ENCODE assay signal across 18 cellular contexts in genomic region chr11:66192181-66192888, GRCh38.
DNase-seq lines count a peak whose midpoint lies in the region; ATAC-seq, FAIRE-seq and TF ChIP-seq lines count a peak whose summit lies in the region.
"Had no signal": no experiment of that assay in that cellular context is flagged by ENCODE, and none has a peak within 500 bp of the region (broad histone marks: within the 10 kb centered on the region; RNA-seq: fewer than 3 reads in every experiment).

No MANE protein-coding gene starts in this region.

- peaks cover 16% of the 10 kb centered on the region for H3K4me1 ChIP-seq in astrocyte (ENCODE audit: insufficient read depth, low read length)
- H3K4me1 ChIP-seq in right cardiac atrium (ENCODE audit: control insufficient read depth, insufficient read depth, low read length), result no peaks in the 10 kb centered on the region
- H3K4me1 ChIP-seq in tibial artery, result peaks cover 0 to 18% (median 10%) of the 10 kb centered on the region in 4 donors
- H3K4me1 ChIP-seq: parathyroid adenoma had no signal

- H4K20me1 ChIP-seq in astrocyte (ENCODE audit: insufficient read depth, low read length), result peaks cover 40% of the 10 kb centered on the region

- no peak overlapping the region for H3K4me3 Mint-ChIP-seq in activated T-cell treated with anti-CD3 and anti-CD28 coated beads, Interleukin-2, amount 50 U/mL, for 72 hours
- peak overlapping the region; percentile 36 for H3K4me3 Mint-ChIP-seq in astrocyte (ENCODE audit: unreplicated experiment)
- H3K4me3 Mint-ChIP-seq: immature natural killer cell; T-helper 1 cell treated with Interleukin-12 subunit alpha and Interleukin-12 subunit beta and Interleukin-4 antibody, amounts not matched to agents 30 μg/mL and 1 μg/mL, for 36 hours had no signal

- peak overlapping the region; percentile 30 for H3K27ac Mint-ChIP-seq in activated T-cell treated with anti-CD3 and anti-CD28 coated beads, Interleukin-2, amount 50 U/mL, for 72 hours
- H3K27ac Mint-ChIP-seq in astrocyte (ENCODE audit: unreplicated experiment), result no peak overlapping the region
- H3K27ac Mint-ChIP-seq: T-helper 1 cell treated with Interleukin-12 subunit alpha and Interleukin-12 subunit beta and Interleukin-4 antibody, amounts not matched to agents 30 μg/mL and 1 μg/mL, for 36 hours had no signal

- WGBS in right cardiac atrium, result 66% methylated on average over 11 of the region's 11 CpGs

- peaks cover 4 to 8% of the 10 kb centered on the region in 2 donors for H3K36me3 Mint-ChIP-seq in activated T-cell treated with anti-CD3 and anti-CD28 coated beads, Interleukin-2, amount 50 U/mL, for 72 hours (ENCODE audit: insufficient read depth in 2 of 2)
- peaks cover 8% of the 10 kb centered on the region for H3K36me3 Mint-ChIP-seq in astrocyte (ENCODE audit: low read depth, unreplicated experiment)

- peaks cover 11% of the 10 kb centered on the region for H3K79me2 ChIP-seq in astrocyte (ENCODE audit: insufficient read depth, low read length)

- no peak overlapping the region for H3K4me3 ChIP-seq in astrocyte (ENCODE audit: insufficient read depth, low read depth, low read length)
- no peak overlapping the region for H3K4me3 ChIP-seq in right cardiac atrium (ENCODE audit: low read length)
- H3K4me3 ChIP-seq in tibial artery, result no peak overlapping the region

- ATAC-seq in activated T-cell treated with anti-CD3 and anti-CD28 coated beads, Interleukin-2, amount 50 U/mL, for 72 hours (replicated peaks in 1 of 2), result no peak
- peak; percentile 67 to 84 for ATAC-seq in right cardiac atrium
- ATAC-seq: HepG2 had no signal

- H3K9me3 ChIP-seq in astrocyte (ENCODE audit: insufficient read depth, low read depth, low read length) (no peaks in the 10 kb centered on the region), right cardiac atrium (ENCODE audit: control insufficient read depth, low read length) (no peaks in the 10 kb centered on the region), tibial artery (no peaks in the 10 kb centered on the region)

- no peak overlapping the region for H3K9ac ChIP-seq in astrocyte (ENCODE audit: low read length)
- H3K9ac ChIP-seq: parathyroid adenoma had no signal

- H2AFZ ChIP-seq in astrocyte (ENCODE audit: low read depth, low read length), result no peak overlapping the region
- H2AFZ ChIP-seq: parathyroid adenoma had no signal

- H3K27ac ChIP-seq in astrocyte (ENCODE audit: low read depth, low read length) (no peak overlapping the region), right cardiac atrium (ENCODE audit: low read length) (peak overlapping the region; percentile 0), tibial artery (peak overlapping the region; percentile 21 to 25)
- H3K27ac ChIP-seq: parathyroid adenoma had no signal

- FAIRE-seq in astrocyte (lab: Jason Lieb, UNC), result no peak
- FAIRE-seq: GM19239, HepG2 had no signal

- H3K4me1 Mint-ChIP-seq in activated T-cell treated with anti-CD3 and anti-CD28 coated beads, Interleukin-2, amount 50 U/mL, for 72 hours (ENCODE audit: low read depth), result peaks cover 18% of the 10 kb centered on the region
- peaks cover 32% of the 10 kb centered on the region for H3K4me1 Mint-ChIP-seq in astrocyte (ENCODE audit: low read depth, unreplicated experiment)

- DNase-seq in activated T-cell treated with anti-CD3 and anti-CD28 coated beads, Interleukin-2, amount 50 U/mL, for 72 hours, result no peak
- no peak for DNase-seq in activated T-cell treated with anti-CD3 and anti-CD28 coated beads for 4 hours
- peak; percentile 7 for DNase-seq in astrocyte (ENCODE audit: low read depth)
- DNase-seq in right cardiac atrium, result peak in 2 of 3 donors; percentile 20 to 57
- DNase-seq in tibial artery, result no peak
- no peak for DNase-seq in activated gamma-delta T cell (lab: John Stamatoyannopoulos, UW)
- no peak for DNase-seq in posterior vena cava (ENCODE audit: low spot score)
- DNase-seq in stimulated activated CD4-positive, alpha-beta T cell treated with anti-CD3 and anti-CD28 coated beads, Interleukin-15, amount 100 ng/mL, for 24 hours, result no peak
- DNase-seq: activated CD4-positive, alpha-beta T cell treated with anti-CD3 and anti-CD28 coated beads for 4 hours; activated T-cell treated with anti-CD3 and anti-CD28 coated beads, Interleukin-2, amount 50 U/mL, for 48 hours; immature natural killer cell; MV-4-11; NCI-H2081 treated with DMSO at 0.1 percent for 48 hours; NCI-H774 had no signal

- no peaks in the 10 kb centered on the region for H3K36me3 ChIP-seq in astrocyte (ENCODE audit: insufficient read depth, low read length)
- H3K36me3 ChIP-seq in tibial artery, result peaks cover 11 to 26% (median 21%) of the 10 kb centered on the region in 3 donors

- intact Hi-C loops in right cardiac atrium (cut with DNase I), result no loop called here
- intact Hi-C loops in tibial artery (cut with DNase I; ENCODE audit: low total_unique reads), result no loop called here
- intact Hi-C loops in posterior vena cava (cut with DNase I), result no loop called here

- no peaks in the 10 kb centered on the region for H3K27me3 ChIP-seq in astrocyte (ENCODE audit: insufficient read depth, low read length)
- no peaks in the 10 kb centered on the region for H3K27me3 ChIP-seq in right cardiac atrium (ENCODE audit: control insufficient read depth, insufficient read depth)
- no peaks in the 10 kb centered on the region for H3K27me3 ChIP-seq in tibial artery

- H3K27me3 Mint-ChIP-seq in activated T-cell treated with anti-CD3 and anti-CD28 coated beads, Interleukin-2, amount 50 U/mL, for 72 hours (ENCODE audit: low read depth), result no peaks in the 10 kb centered on the region
- no peaks in the 10 kb centered on the region for H3K27me3 Mint-ChIP-seq in astrocyte (ENCODE audit: low read depth, unreplicated experiment)

- no peak overlapping the region for H3K4me2 ChIP-seq in astrocyte (ENCODE audit: low read length)

- no peak for TF ChIP-seq CTCF in astrocyte (IDR thresholded peaks at IDR 0.05; ENCODE audit: insufficient read depth, low read depth, low read length)
- no peak for TF ChIP-seq CTCF in tibial artery (IDR thresholded peaks at IDR 0.05)

- H3K9me3 Mint-ChIP-seq in activated T-cell treated with anti-CD3 and anti-CD28 coated beads, Interleukin-2, amount 50 U/mL, for 72 hours, result peaks cover 0 to 7% of the 10 kb centered on the region in 2 donors
- H3K9me3 Mint-ChIP-seq in astrocyte (ENCODE audit: unreplicated experiment), result peaks cover 3% of the 10 kb centered on the region
- H3K9me3 Mint-ChIP-seq: immature natural killer cell; T-helper 1 cell treated with Interleukin-12 subunit alpha and Interleukin-12 subunit beta and Interleukin-4 antibody, amounts not matched to agents 30 μg/mL and 1 μg/mL, for 36 hours had no signal

Comparison
In these comparisons a context has a peak if more than half of its experiments do, and no peak if none do; other contexts are left out.
1. ATAC-seq: peak in right cardiac atrium (2 of 2); none in activated T-cell treated with anti-CD3 and anti-CD28 coated beads, Interleukin-2, amount 50 U/mL, for 72 hours (0 of 2).
2. DNase-seq: peak in astrocyte (single experiment) and right cardiac atrium (2 of 3); none in activated T-cell treated with anti-CD3 and anti-CD28 coated beads, Interleukin-2, amount 50 U/mL, for 72 hours (0 of 2), activated T-cell treated with anti-CD3 and anti-CD28 coated beads for 4 hours (single experiment), tibial artery (0 of 2), activated gamma-delta T cell (single experiment), posterior vena cava (single experiment) and stimulated activated CD4-positive, alpha-beta T cell treated with anti-CD3 and anti-CD28 coated beads, Interleukin-15, amount 100 ng/mL, for 24 hours (single experiment).